In genomic region chr10:3066317-3066931, GRCh38 we compare ENCODE assay signal across 8 cellular contexts. TPM values are rescaled to one million over a fixed set of nuclear protein-coding genes. Genes with fewer than 3 reads are reported as not detected.
DNase-seq lines count a peak whose midpoint lies in the region; ATAC-seq, FAIRE-seq and TF ChIP-seq lines count a peak whose summit lies in the region.

No MANE protein-coding gene starts in this region.

- no peak for FAIRE-seq in D721Med (lab: Jason Lieb, UNC)

- H3K4me3 ChIP-seq in iPS-15b (ENCODE audit: low read depth, low read length) (peak overlapping the region; percentile 59), stomach (peak overlapping the region; percentile 72 to 95 (median 82))

- TF ChIP-seq CTCF in stomach (IDR thresholded peaks at IDR 0.05): no peak
- no peak for TF ChIP-seq CTCF in D721Med (IDR thresholded peaks at IDR 0.05; ENCODE audit: insufficient read depth, missing control alignments)

- TF ChIP-seq EP300 in stomach (IDR thresholded peaks at IDR 0.05): no peak

- WGBS in stomach, 5 donors: 6 to 22% (median 9%) methylated on average over 21 to 45 of the region's 45 CpGs

- TF ChIP-seq POLR2A in stomach (IDR thresholded peaks at IDR 0.05): no peak

- ATAC-seq in HG02759 (IDR thresholded peaks at IDR 0.05; ENCODE audit: unreplicated experiment): no peak

- peaks cover 15% of the 10 kb centered on the region for H3K27me3 ChIP-seq in iPS-15b (ENCODE audit: control insufficient read depth, insufficient read depth, low read length)
- H3K27me3 ChIP-seq in stomach: peaks cover 0 to 54% (median 20%) of the 10 kb centered on the region in 3 donors

- peaks cover 19% of the 10 kb centered on the region for H3K4me1 Mint-ChIP-seq in activated T-helper 2 cell treated with anti-CD3 and anti-CD28 coated beads, Interferon-gamma antibody, Interleukin-2, Interleukin-4, amounts not matched to agents 10 μg/mL and 5 μg/mL and 100 μg/mL, durations not matched to agents 14 hours and 24 hours and 36 hours (ENCODE audit: low read depth)

- H3K9me3 Mint-ChIP-seq in activated T-helper 2 cell treated with anti-CD3 and anti-CD28 coated beads, Interferon-gamma antibody, Interleukin-2, Interleukin-4, amounts not matched to agents 10 μg/mL and 5 μg/mL and 100 μg/mL, durations not matched to agents 14 hours and 24 hours and 36 hours: no peaks in the 10 kb centered on the region

- DNase-seq in NCI-H146 (lab: John Stamatoyannopoulos, UW) (peak; percentile 53), NCI-H146 treated with DMSO at 0.1 percent for 48 hours (lab: John Stamatoyannopoulos, UW; ENCODE audit: unreplicated experiment) (no peak), stomach (no peak), activated gamma-delta T cell (lab: John Stamatoyannopoulos, UW) (no peak), D721Med (ENCODE audit: insufficient read length, low spot score) (no peak)
- DNase-seq in activated T-helper 2 cell treated with anti-CD3 and anti-CD28 coated beads, Interferon-gamma antibody, Interleukin-2, Interleukin-4, amounts not matched to agents 10 μg/mL and 5 μg/mL and 100 μg/mL, durations not matched to agents 14 hours and 24 hours and 36 hours (ENCODE audit: low spot score): no peak

- H3K27ac ChIP-seq in stomach: peak overlapping the region in 2 of 5 donors; percentile 80 to 84

- no peaks in the 10 kb centered on the region for H3K36me3 ChIP-seq in iPS-15b (ENCODE audit: control insufficient read depth, insufficient read depth, low read length)
- H3K36me3 ChIP-seq in stomach: no peaks in the 10 kb centered on the region

- intact Hi-C loops in activated T-helper 2 cell treated with anti-CD3 and anti-CD28 coated beads, Interferon-gamma antibody, Interleukin-2, Interleukin-4, amounts not matched to agents 10 μg/mL and 5 μg/mL and 100 μg/mL, durations not matched to agents 14 hours and 24 hours and 36 hours (cut with micrococcal nuclease): loop anchor here (2.0 kb wide), 1 partner anchor 106 kb away; the partner anchor contains the start of gene PITRM1
- intact Hi-C loops in stomach (cut with DNase I; ENCODE audit: low total_unique reads): no loop called here

- H3K9me3 ChIP-seq in iPS-15b (ENCODE audit: control insufficient read depth, insufficient read depth, low read length) (no peaks in the 10 kb centered on the region), stomach (no peaks in the 10 kb centered on the region)

- peaks cover 27% of the 10 kb centered on the region for H3K36me3 Mint-ChIP-seq in activated T-helper 2 cell treated with anti-CD3 and anti-CD28 coated beads, Interferon-gamma antibody, Interleukin-2, Interleukin-4, amounts not matched to agents 10 μg/mL and 5 μg/mL and 100 μg/mL, durations not matched to agents 14 hours and 24 hours and 36 hours (ENCODE audit: low read depth)

- H3K4me3 Mint-ChIP-seq in activated T-helper 2 cell treated with anti-CD3 and anti-CD28 coated beads, Interferon-gamma antibody, Interleukin-2, Interleukin-4, amounts not matched to agents 10 μg/mL and 5 μg/mL and 100 μg/mL, durations not matched to agents 14 hours and 24 hours and 36 hours (ENCODE audit: low read depth): peak overlapping the region; percentile 69

- H3K27ac Mint-ChIP-seq in activated T-helper 2 cell treated with anti-CD3 and anti-CD28 coated beads, Interferon-gamma antibody, Interleukin-2, Interleukin-4, amounts not matched to agents 10 μg/mL and 5 μg/mL and 100 μg/mL, durations not matched to agents 14 hours and 24 hours and 36 hours: no peak overlapping the region

- H3K27me3 Mint-ChIP-seq in activated T-helper 2 cell treated with anti-CD3 and anti-CD28 coated beads, Interferon-gamma antibody, Interleukin-2, Interleukin-4, amounts not matched to agents 10 μg/mL and 5 μg/mL and 100 μg/mL, durations not matched to agents 14 hours and 24 hours and 36 hours (ENCODE audit: low read depth): peaks cover 12% of the 10 kb centered on the region

- peaks cover 5% of the 10 kb centered on the region for H3K4me1 ChIP-seq in iPS-15b (ENCODE audit: control insufficient read depth, insufficient read depth, low read length)
- peaks cover 17 to 46% (median 34%) of the 10 kb centered on the region in 4 donors for H3K4me1 ChIP-seq in stomach

- no peak overlapping the region for H3K9ac ChIP-seq in iPS-15b (ENCODE audit: low read depth, low read length)

RNA-seq across cellular contexts. Expression of gene PFKP, which starts 0.9 kb away (rescaled TPM):
- total RNA-seq in activated T-helper 2 cell treated with anti-CD3 and anti-CD28 coated beads, Interferon-gamma antibody, Interleukin-2, Interleukin-4, amounts not matched to agents 10 μg/mL and 5 μg/mL and 100 μg/mL, durations not matched to agents 14 hours and 24 hours and 36 hours: 250 and 255 TPM in 2 replicates
- total RNA-seq in stomach: 100 to 1,000 TPM in 1 of 5 donors, 10 to 100 TPM in 4; 11.2 to 155 (median 38.7) TPM
- 10 to 100 TPM; 14.1 to 62.9 (median 20.0) TPM for polyA plus RNA-seq in stomach
